In genomic region chr21:41453761-41454160, GRCh38 we compare ENCODE assay signal across 17 cellular contexts. TPM values are rescaled to one million over a fixed set of nuclear protein-coding genes. Genes with fewer than 3 reads are reported as not detected.
"Had no signal": no experiment of that assay in that cellular context is flagged by ENCODE, and none has a peak within 500 bp of the region (broad histone marks: within the 10 kb centered on the region; RNA-seq: fewer than 3 reads in every experiment).

No MANE protein-coding gene starts in this region.

- H3K27ac ChIP-seq: dorsolateral prefrontal cortex, right atrium auricular region, SK-N-MC, skin epidermis, tibial nerve had no signal

- DNase-seq: activated CD4-positive, alpha-beta memory T cell treated with anti-CD3 and anti-CD28 coated beads, Interleukin-2, amount 10 ng/mL, durations not matched to agents 7 days and 5 days; activated CD4-positive, CD25-positive, alpha-beta regulatory T cell; amygdala; dorsolateral prefrontal cortex; hypothalamus; left colon; naive B cell; posterior cingulate gyrus; stimulated activated CD4-positive, alpha-beta T cell treated with anti-CD3 and anti-CD28 coated beads, Interleukin-4, amount 100 ng/mL, for 4 hours had no signal

- H3K27me3 ChIP-seq: dorsolateral prefrontal cortex, right atrium auricular region, tibial nerve had no signal

- H3K27ac Mint-ChIP-seq: activated CD4-positive, alpha-beta memory T cell treated with anti-CD3 and anti-CD28 coated beads, Interleukin-2, amount 10 ng/mL, durations not matched to agents 7 days and 5 days; brain had no signal

- H3K9me3 Mint-ChIP-seq: activated CD4-positive, alpha-beta memory T cell treated with anti-CD3 and anti-CD28 coated beads, Interleukin-2, amount 10 ng/mL, durations not matched to agents 7 days and 5 days; brain; naive B cell had no signal

- H3K9me3 ChIP-seq: right atrium auricular region, tibial nerve had no signal

- H3K36me3 Mint-ChIP-seq: brain had no signal

- H3K4me3 ChIP-seq: dorsolateral prefrontal cortex, lung, right atrium auricular region, SK-N-MC, skin epidermis, tibial nerve had no signal

- H3K4me1 ChIP-seq: right atrium auricular region, tibial nerve had no signal

- H3K27me3 Mint-ChIP-seq: activated CD4-positive, alpha-beta memory T cell treated with anti-CD3 and anti-CD28 coated beads, Interleukin-2, amount 10 ng/mL, durations not matched to agents 7 days and 5 days; naive B cell had no signal

- H3K4me1 Mint-ChIP-seq: brain had no signal

- H3K4me3 Mint-ChIP-seq: activated CD4-positive, alpha-beta memory T cell treated with anti-CD3 and anti-CD28 coated beads, Interleukin-2, amount 10 ng/mL, durations not matched to agents 7 days and 5 days; brain; naive B cell had no signal

- ATAC-seq: esophagus mucosa, left colon had no signal

RNA-seq across cellular contexts. Expression of gene TMPRSS2, which starts 54.2 kb away (rescaled TPM):
- total RNA-seq: activated CD4-positive, alpha-beta memory T cell treated with anti-CD3 and anti-CD28 coated beads, Interleukin-2, amount 10 ng/mL, durations not matched to agents 7 days and 5 days; glomerular endothelial cell; right atrium auricular region; tibial nerve had no signal
